In genomic region chr11:2398664-2399355, GRCh38 we compare ENCODE assay signal across 1 cellular context.
TF ChIP-seq lines count a peak whose summit lies in the region.

No MANE protein-coding gene starts in this region.

TF ChIP-seq in K562, 482 proteins besides CTCF, POLR2A, EP300 and RAD21:
- no peak for TF ChIP-seq PTTG1 (tag; IDR thresholded peaks at IDR 0.05; ENCODE audit: low read depth)
- peak; percentile 90 for TF ChIP-seq PRDM10 (IDR thresholded peaks at IDR 0.05; ENCODE audit: partially characterized antibody)
- 0 out of 2 replicates have a peak, but pooled peaks have one; percentile 13 for TF ChIP-seq ATF7 (IDR thresholded peaks at IDR 0.05)
- TF ChIP-seq VEZF1 (CRISPR knock-in tag; IDR thresholded peaks at IDR 0.05) = peak; percentile 61
- no peak for TF ChIP-seq HDAC2 (IDR thresholded peaks at IDR 0.05)
- peak; percentile 57 for TF ChIP-seq SMAD4 (CRISPR knock-in tag; conservative IDR thresholded peaks at IDR 0.05)
- TF ChIP-seq ZNF766 (CRISPR knock-in tag; conservative IDR thresholded peaks at IDR 0.05) = no peak
- peak; percentile 55; the same call in 1 of the 2 replicates for TF ChIP-seq GATA2 (CRISPR knock-in tag; IDR thresholded peaks at IDR 0.05)
- TF ChIP-seq PTRF (tag; IDR thresholded peaks at IDR 0.05) = no peak
- TF ChIP-seq PML (IDR thresholded peaks at IDR 0.05; ENCODE audit: low read length) = 0 out of 2 replicates have a peak, but pooled peaks have one; percentile 10
- TF ChIP-seq ZBTB17 (CRISPR knock-in tag; IDR thresholded peaks at IDR 0.05) = peak; percentile 97
- peak in 1 of 2 experiments; percentile 65; a peak in 1 of 4 replicates for TF ChIP-seq ZMIZ1 (IDR thresholded peaks at IDR 0.05; ENCODE audit: low read depth in 2 of 2, low read length in 2 of 2)
- TF ChIP-seq CBX1 (IDR thresholded peaks at IDR 0.05; ENCODE audit: low read depth) = no peak
- TF ChIP-seq ZBTB8A (IDR thresholded peaks at IDR 0.05; ENCODE audit: partially characterized antibody) = no peak
- TF ChIP-seq ZNF785 (CRISPR knock-in tag; IDR thresholded peaks at IDR 0.05) = no peak
- no peak for TF ChIP-seq CTBP1 (IDR thresholded peaks at IDR 0.05; ENCODE audit: borderline replicate concordance)
- no peak for TF ChIP-seq CLOCK (CRISPR knock-in tag; IDR thresholded peaks at IDR 0.05; ENCODE audit: borderline replicate concordance)
- peak in 1 of 2 experiments; percentile 98; a peak in 2 of 4 replicates for TF ChIP-seq MLLT1 (IDR thresholded peaks at IDR 0.05)
- peak in 1 of 2 experiments; percentile 45; a peak in 1 of 4 replicates for TF ChIP-seq MAZ (CRISPR knock-in tag; conservative IDR thresholded peaks at IDR 0.05 in 1 of 2, IDR thresholded peaks at IDR 0.05 in 1 of 2)
- TF ChIP-seq PHF21A (IDR thresholded peaks at IDR 0.05; ENCODE audit: borderline replicate concordance, low read depth) = no peak
- TF ChIP-seq ZBTB7A (IDR thresholded peaks at IDR 0.05; ENCODE audit: borderline replicate concordance, control insufficient read depth, low read depth, low read length) = peak; percentile 44; the same call in 1 of the 2 replicates
- no peak for TF ChIP-seq ARHGAP35 (IDR thresholded peaks at IDR 0.05; ENCODE audit: partially characterized antibody)
